Comparison of ENCODE assay signal across 18 cellular contexts in the genomic region with DNA sequence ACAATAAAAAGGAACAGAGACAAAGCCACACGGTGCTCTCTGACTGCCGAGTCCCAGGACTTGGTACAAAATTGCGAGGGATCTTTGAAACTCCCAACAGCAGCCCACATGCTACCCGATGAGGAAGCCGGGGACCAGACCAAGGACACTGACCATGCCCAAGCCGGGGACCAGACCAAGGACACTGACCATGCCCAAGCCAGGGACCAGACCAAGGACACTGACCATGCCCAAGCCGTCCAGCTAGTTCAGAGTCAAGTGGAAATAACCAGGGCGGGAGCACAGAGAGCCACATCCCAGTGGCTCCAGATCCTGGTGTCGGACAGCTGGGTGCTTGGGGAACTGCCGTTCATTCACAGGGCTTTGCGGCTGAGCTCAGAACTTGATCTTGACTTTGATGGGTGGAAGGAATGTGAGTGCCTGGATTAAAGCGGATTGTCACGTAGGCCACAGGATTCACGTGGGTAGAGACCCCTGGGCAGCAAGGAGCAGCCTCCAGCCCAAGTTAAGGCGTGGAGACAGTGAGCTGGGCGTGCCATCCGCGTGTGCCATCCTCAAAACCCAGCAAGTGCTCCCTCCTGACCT. TPM values are rescaled to one million over a fixed set of nuclear protein-coding genes. Genes with fewer than 3 reads are reported as not detected.
A peak's percentile ranks its signal among the peaks of the same experiment; 100 is the strongest.
DNase-seq lines count a peak whose midpoint lies in the region; ATAC-seq, FAIRE-seq and TF ChIP-seq lines count a peak whose summit lies in the region.
"Had no signal": no experiment of that assay in that cellular context is flagged by ENCODE, and none has a peak within 500 bp of the region (broad histone marks: within the 10 kb centered on the region; RNA-seq: fewer than 3 reads in every experiment).

No MANE protein-coding gene starts in this region.

- H3K4me3 Mint-ChIP-seq in stimulated activated naive B cell treated with anti-CD40 and anti-IgM and Interleukin-4, amounts not matched to agents 10 μg/mL and 1 μg/mL and 100 μg/mL, for 72 hours: no peak overlapping the region
- H3K4me3 Mint-ChIP-seq: CD14-positive monocyte; CD4-positive, alpha-beta memory T cell; GM23338 had no signal

- no peaks in the 10 kb centered on the region for H3K9me3 Mint-ChIP-seq in stimulated activated naive B cell treated with anti-CD40 and anti-IgM and Interleukin-4, amounts not matched to agents 10 μg/mL and 1 μg/mL and 100 μg/mL, for 72 hours
- H3K9me3 Mint-ChIP-seq: GM23338 had no signal

- H3K27ac ChIP-seq in left ventricle myocardium inferior (replicated peaks): no peak overlapping the region
- no peak overlapping the region for H3K27ac ChIP-seq in lower lobe of right lung
- no peak overlapping the region for H3K27ac ChIP-seq in brain microvascular endothelial cell
- H3K27ac ChIP-seq: BLaER1 had no signal

- no peak for FAIRE-seq in GM12891 (lab: Jason Lieb, UNC)
- FAIRE-seq: H54 had no signal

- no peak for TF ChIP-seq CTCF in left ventricle myocardium inferior (IDR thresholded peaks at IDR 0.05; ENCODE audit: borderline replicate concordance)
- TF ChIP-seq CTCF in lower lobe of right lung (IDR thresholded peaks at IDR 0.05): no peak
- TF ChIP-seq CTCF in brain microvascular endothelial cell (IDR thresholded peaks at IDR 0.05; ENCODE audit: low read depth, low read length, missing control alignments): no peak

- peaks cover 0 to 5% of the 10 kb centered on the region in 2 donors for H3K27me3 Mint-ChIP-seq in stimulated activated naive B cell treated with anti-CD40 and anti-IgM and Interleukin-4, amounts not matched to agents 10 μg/mL and 1 μg/mL and 100 μg/mL, for 72 hours

- ATAC-seq in Right ventricle myocardium inferior (no peak), lower lobe of right lung (no peak), HG03097 (IDR thresholded peaks at IDR 0.05; ENCODE audit: low FRiP score, unreplicated experiment) (no peak)
- ATAC-seq in stimulated activated naive B cell treated with anti-CD40 and anti-IgM and Interleukin-4, amounts not matched to agents 10 μg/mL and 1 μg/mL and 100 μg/mL, for 72 hours (replicated peaks): no peak
- ATAC-seq: GM23338 had no signal

- no peaks in the 10 kb centered on the region for H3K36me3 ChIP-seq in left ventricle myocardium inferior
- H3K36me3 ChIP-seq in lower lobe of right lung: no peaks in the 10 kb centered on the region
- no peaks in the 10 kb centered on the region for H3K36me3 ChIP-seq in brain microvascular endothelial cell (replicated peaks)
- H3K36me3 ChIP-seq: BLaER1 had no signal

- H3K27me3 ChIP-seq in left ventricle myocardium inferior (ENCODE audit: low read depth) (peaks cover 11% of the 10 kb centered on the region), lower lobe of right lung (ENCODE audit: low read depth) (peaks cover 11% of the 10 kb centered on the region), brain microvascular endothelial cell (replicated peaks) (no peaks in the 10 kb centered on the region)
- H3K27me3 ChIP-seq: BLaER1 had no signal

- no peak for TF ChIP-seq POLR2A in GM12891 (IDR thresholded peaks at IDR 0.05; ENCODE audit: low read depth, low read length)

- no peaks in the 10 kb centered on the region for H3K4me1 Mint-ChIP-seq in stimulated activated naive B cell treated with anti-CD40 and anti-IgM and Interleukin-4, amounts not matched to agents 10 μg/mL and 1 μg/mL and 100 μg/mL, for 72 hours
- H3K4me1 Mint-ChIP-seq: CD14-positive monocyte; CD4-positive, alpha-beta memory T cell; GM23338 had no signal

- H3K36me3 Mint-ChIP-seq in stimulated activated naive B cell treated with anti-CD40 and anti-IgM and Interleukin-4, amounts not matched to agents 10 μg/mL and 1 μg/mL and 100 μg/mL, for 72 hours: no peaks in the 10 kb centered on the region
- H3K36me3 Mint-ChIP-seq: CD14-positive monocyte; CD4-positive, alpha-beta memory T cell had no signal

- in situ Hi-C loops in brain microvascular endothelial cell (cut with HindIII; ENCODE audit: low pct_ligation_motif_present, low sequenced_read_pairs): no loop called here

- peak overlapping the region; percentile 31 for H3K27ac Mint-ChIP-seq in stimulated activated naive B cell treated with anti-CD40 and anti-IgM and Interleukin-4, amounts not matched to agents 10 μg/mL and 1 μg/mL and 100 μg/mL, for 72 hours
- H3K27ac Mint-ChIP-seq: CD14-positive monocyte; CD4-positive, alpha-beta memory T cell; GM23338 had no signal

- H3K4me1 ChIP-seq in left ventricle myocardium inferior (no peaks in the 10 kb centered on the region), lower lobe of right lung (no peaks in the 10 kb centered on the region)

- intact Hi-C loops in Right ventricle myocardium inferior (cut with DNase I): no loop called here
- intact Hi-C loops in left ventricle myocardium inferior (cut with micrococcal nuclease): no loop called here
- intact Hi-C loops in lower lobe of right lung (cut with DNase I): no loop called here
- intact Hi-C loops in posterior vena cava (cut with DNase I): no loop called here

- no peak overlapping the region for H3K4me3 ChIP-seq in left ventricle myocardium inferior
- no peak overlapping the region for H3K4me3 ChIP-seq in lower lobe of right lung
- no peak overlapping the region for H3K4me3 ChIP-seq in brain microvascular endothelial cell (ENCODE audit: low read depth, low read length)
- H3K4me3 ChIP-seq: BLaER1, GM23338 had no signal

- H3K9me3 ChIP-seq in left ventricle myocardium inferior (replicated peaks) (no peaks in the 10 kb centered on the region), lower lobe of right lung (no peaks in the 10 kb centered on the region)

- peak; percentile 37 for DNase-seq in Right ventricle myocardium inferior (ENCODE audit: missing footprints)
- DNase-seq in left ventricle myocardium inferior: no peak
- DNase-seq in lower lobe of right lung: peak; percentile 31
- peak; percentile 66 for DNase-seq in posterior vena cava (ENCODE audit: low spot score)
- no peak for DNase-seq in stimulated activated naive B cell treated with anti-CD40 and anti-IgM and Interleukin-4, amounts not matched to agents 10 μg/mL and 1 μg/mL and 100 μg/mL, for 72 hours
- no peak for DNase-seq in GM12891 (ENCODE audit: insufficient read length, low spot score)
- no peak for DNase-seq in brain microvascular endothelial cell
- DNase-seq: 8988T; CD4-positive, alpha-beta memory T cell; DMS153; DMS79; GDM1; HCEC 1CT had no signal

TF ChIP-seq in GM12891, 5 proteins besides CTCF, POLR2A, EP300 and RAD21:
- TF ChIP-seq POU2F2 (IDR thresholded peaks at IDR 0.05; ENCODE audit: low read depth, low read length) (no peak), PAX5 (IDR thresholded peaks at IDR 0.05; ENCODE audit: insufficient read depth, low read length, severe bottlenecking) (no peak), SPI1 (IDR thresholded peaks at IDR 0.05; ENCODE audit: low read depth, low read length) (no peak), TAF1 (IDR thresholded peaks at IDR 0.05; ENCODE audit: low read depth, low read length) (no peak)

RNA-seq across cellular contexts. Expression of a gene that starts 16.5 kb away (rescaled TPM):
- total RNA-seq in Right ventricle myocardium inferior (20.3 TPM), left ventricle myocardium inferior (21.4 TPM), lower lobe of right lung (47.4 TPM), posterior vena cava (10 to 100 TPM; 26.7 to 30.3 TPM)
- polyA plus RNA-seq in GM12891 (2012; ENCODE audit: low read depth, missing spikeins): 14.0 TPM

Comparison
In these comparisons a context has a peak if more than half of its experiments do, and no peak if none do; other contexts are left out.
1. DNase-seq: peak in Right ventricle myocardium inferior (single experiment), lower lobe of right lung (single experiment) and posterior vena cava (single experiment); none in left ventricle myocardium inferior (single experiment), stimulated activated naive B cell treated with anti-CD40 and anti-IgM and Interleukin-4, amounts not matched to agents 10 μg/mL and 1 μg/mL and 100 μg/mL, for 72 hours (single experiment), GM12891 (single experiment) and brain microvascular endothelial cell (single experiment).